In genomic region chr5:177022386-177023246, GRCh38 we compare ENCODE assay signal across 8 cellular contexts. TPM values are rescaled to one million over a fixed set of nuclear protein-coding genes. Genes with fewer than 3 reads are reported as not detected.
DNase-seq lines count a peak whose midpoint lies in the region; ATAC-seq, FAIRE-seq and TF ChIP-seq lines count a peak whose summit lies in the region.

Gene ZNF346, plus strand, starts transcription at chr5:177022696. Its CDS starts 43 bp downstream, at chr5:177022739.

- FAIRE-seq in GM12892 (lab: Jason Lieb, UNC): peak; percentile 94

- peak; percentile 34 to 80 (median 68) for TF ChIP-seq CTCF in upper lobe of left lung (IDR thresholded peaks at IDR 0.05)

- 1% methylated on average over 30 to 55 of the region's 75 CpGs for WGBS in upper lobe of left lung, 2 donors

- H3K9me3 ChIP-seq in upper lobe of left lung: no peaks in the 10 kb centered on the region

- no peak for TF ChIP-seq EP300 in upper lobe of left lung (IDR thresholded peaks at IDR 0.05)

- no peaks in the 10 kb centered on the region for H3K27me3 ChIP-seq in upper lobe of left lung

- peak; percentile 98 for DNase-seq in GM12892 (ENCODE audit: insufficient read length)
- peak; percentile 62 for DNase-seq in NCI-H146 treated with DMSO at 0.1 percent for 48 hours (lab: John Stamatoyannopoulos, UW; ENCODE audit: unreplicated experiment)
- peak; percentile 87 to 95 (median 93) for DNase-seq in T-helper 1 cell
- DNase-seq in amniotic epithelial cell (ENCODE audit: low read depth): peak; percentile 87
- DNase-seq in left cardiac atrium: peak; percentile 95
- peak; percentile 97 for DNase-seq in posterior vena cava (ENCODE audit: low spot score)
- peak; percentile 92 to 94 for DNase-seq in upper lobe of left lung

- peak within 1 kb of the TSS; percentile 85 to 95 (median 92) for H3K4me3 ChIP-seq in upper lobe of left lung

- TF ChIP-seq POLR2A in GM12892 (IDR thresholded peaks at IDR 0.05; ENCODE audit: low read depth, low read length) (peak; percentile 89), upper lobe of left lung (IDR thresholded peaks at IDR 0.05) (peak in 3 of 4 donors; percentile 44 to 68 (median 48))

- peaks cover 12 to 22% (median 14%) of the 10 kb centered on the region in 4 donors for H3K4me1 ChIP-seq in upper lobe of left lung

- intact Hi-C loops in left cardiac atrium (cut with DNase I) (no loop called here), posterior vena cava (cut with DNase I) (no loop called here)

- ATAC-seq in HG02852 (IDR thresholded peaks at IDR 0.05; ENCODE audit: unreplicated experiment): peak; percentile 92
- peak; percentile 96 to 97 for ATAC-seq in left cardiac atrium
- ATAC-seq in upper lobe of left lung (ENCODE audit: low FRiP score in 2 of 2): peak; percentile 91 to 97

- no peaks in the 10 kb centered on the region for H3K36me3 ChIP-seq in upper lobe of left lung

- H3K27ac ChIP-seq in upper lobe of left lung: peak within 1 kb of the TSS; percentile 81 to 93 (median 88)

RNA-seq across cellular contexts. Expression of gene ZNF346, which starts in this region (rescaled TPM):
- polyA plus RNA-seq in GM12892 (2012; ENCODE audit: missing spikeins): 16.1 TPM
- 10 to 100 TPM in 1 of 2 donors, 1 to 10 TPM in 1; 9.9 to 11.6 TPM for total RNA-seq in left cardiac atrium
- 10 to 100 TPM; 11.6 to 12.5 TPM for total RNA-seq in posterior vena cava
- total RNA-seq in upper lobe of left lung: 10 to 100 TPM in 4 of 6 donors, 1 to 10 TPM in 2; 9.3 to 31.4 (median 16.8) TPM

Comparison
In these comparisons a context has a peak if more than half of its experiments do, and no peak if none do; other contexts are left out.
1. Peak in every context shown above with its lines: DNase-seq, ATAC-seq, H3K4me3 ChIP-seq and H3K27ac ChIP-seq.